Comparison of ENCODE assay signal across 30 cellular contexts in genomic region chr2:26043109-26043508, GRCh38. TPM values are rescaled to one million over a fixed set of nuclear protein-coding genes. Genes with fewer than 3 reads are reported as not detected.
DNase-seq lines count a peak whose midpoint lies in the region; ATAC-seq, FAIRE-seq and TF ChIP-seq lines count a peak whose summit lies in the region.
"Had no signal": no experiment of that assay in that cellular context is flagged by ENCODE, and none has a peak within 500 bp of the region (broad histone marks: within the 10 kb centered on the region; RNA-seq: fewer than 3 reads in every experiment).

No MANE protein-coding gene starts in this region.

- H3K27me3 Mint-ChIP-seq in WTC11 (ENCODE audit: low read depth) (no peaks in the 10 kb centered on the region), memory B cell (no peaks in the 10 kb centered on the region)
- H3K27me3 Mint-ChIP-seq: activated CD4-positive, alpha-beta T cell treated with anti-CD3 and anti-CD28 coated beads for 36 hours had no signal

- H3K27ac ChIP-seq in A549 (peak overlapping the region in 1 of 2 experiments; percentile 23; a peak in 1 of 6 replicates), DND-41 (ENCODE audit: low read length) (no peak overlapping the region), left ventricle myocardium inferior (replicated peaks) (no peak overlapping the region)
- H3K27ac ChIP-seq: parathyroid adenoma had no signal

- H3K36me3 Mint-ChIP-seq in WTC11 (peaks cover 11% of the 10 kb centered on the region), memory B cell (peaks cover 13% of the 10 kb centered on the region)

- ATAC-seq in A549 (no peak), DND-41 (ENCODE audit: insufficient read depth, low read depth) (no peak), WTC11 (no peak), memory B cell (ENCODE audit: low read depth) (no peak)
- ATAC-seq: activated CD4-positive, alpha-beta T cell treated with anti-CD3 and anti-CD28 coated beads for 36 hours; heart left ventricle; right cardiac atrium; Right ventricle myocardium inferior; SK-N-SH treated with all-trans-retinoic acid at 6 μM for 48 hours had no signal

- H3K9ac ChIP-seq in DND-41 (ENCODE audit: low read depth, low read length): no peak overlapping the region
- H3K9ac ChIP-seq: parathyroid adenoma had no signal

- H4K20me1 ChIP-seq in DND-41 (ENCODE audit: insufficient read depth, low read length): peaks cover 66% of the 10 kb centered on the region

- no peaks in the 10 kb centered on the region for H3K9me3 ChIP-seq in A549
- no peaks in the 10 kb centered on the region for H3K9me3 ChIP-seq in DND-41 (ENCODE audit: insufficient read depth, low read length, severe bottlenecking)
- no peaks in the 10 kb centered on the region for H3K9me3 ChIP-seq in left ventricle myocardium inferior (replicated peaks)
- H3K9me3 ChIP-seq: heart left ventricle had no signal

- TF ChIP-seq CTCF in A549 (IDR thresholded peaks at IDR 0.05) (no peak), DND-41 (IDR thresholded peaks at IDR 0.05; ENCODE audit: borderline replicate concordance, extremely low read depth, low read length, poor library complexity, severe bottlenecking) (no peak), WTC11 (IDR thresholded peaks at IDR 0.05) (no peak), left ventricle myocardium inferior (IDR thresholded peaks at IDR 0.05; ENCODE audit: borderline replicate concordance) (no peak)

- H3K4me1 ChIP-seq in A549: peaks cover 63% of the 10 kb centered on the region
- H3K4me1 ChIP-seq in DND-41 (ENCODE audit: insufficient read depth, low read length): peaks cover 36% of the 10 kb centered on the region
- H3K4me1 ChIP-seq in left ventricle myocardium inferior: peaks cover 60% of the 10 kb centered on the region

- H3K36me3 ChIP-seq in DND-41 (ENCODE audit: insufficient read depth, low read length) (peaks cover 17% of the 10 kb centered on the region; the same call in 1 of the 2 replicates), left ventricle myocardium inferior (peaks cover 12% of the 10 kb centered on the region)

- intact Hi-C loops in left ventricle myocardium inferior (cut with micrococcal nuclease): no loop called here

- H3K4me2 ChIP-seq in A549 (peak overlapping the region; percentile 81), DND-41 (ENCODE audit: insufficient read depth, low read length) (peak overlapping the region; percentile 14; the same call in 1 of the 2 replicates)

- H3K9me3 Mint-ChIP-seq in WTC11: no peaks in the 10 kb centered on the region
- no peaks in the 10 kb centered on the region for H3K9me3 Mint-ChIP-seq in memory B cell
- H3K9me3 Mint-ChIP-seq: neural crest cell had no signal

- DNase-seq in A549 (ENCODE audit: low read depth in 1 of 2, low spot score in 1 of 2) (no peak), DND-41 (no peak), WTC11 (ENCODE audit: low spot score) (no peak), memory B cell (ENCODE audit: low spot score in 2 of 2) (no peak), NCI-H82 (lab: John Stamatoyannopoulos, UW) (no peak), NCI-H2227 (lab: John Stamatoyannopoulos, UW; ENCODE audit: unreplicated experiment) (no peak), left ventricle myocardium inferior (no peak)
- no peak for DNase-seq in activated effector memory CD4-positive, alpha-beta T cell treated with Interleukin-2 at 50 U/mL for 16 hours
- DNase-seq: ACHN; activated CD4-positive, alpha-beta T cell treated with anti-CD3 and anti-CD28 coated beads for 36 hours; activated naive CD4-positive, alpha-beta T cell treated with Interleukin-2 at 50 U/mL for 16 hours; activated T-cell treated with anti-CD3 and anti-CD28 coated beads, Interleukin-2, amount 50 U/mL, for 1 hour; amygdala; effector CD4-positive, alpha-beta T cell; EL; heart left ventricle; kidney glomerular epithelial cell; NCI-H1105 treated with DMSO at 0.1 percent for 48 hours; NCI-H2029; NCI-H345; NCI-H774; OCI-M1; right cardiac atrium; stimulated activated CD4-positive, alpha-beta T cell treated with anti-CD3 and anti-CD28 coated beads, Interleukin-2, amount 100 ng/mL, for 48 hours had no signal

- H3K4me1 Mint-ChIP-seq in WTC11: peaks cover 31% of the 10 kb centered on the region
- H3K4me1 Mint-ChIP-seq in memory B cell: peaks cover 34% of the 10 kb centered on the region

- POLR2A ChIA-PET in A549 (lab: Yijun Ruan, JAX) (interaction anchor here (0.5 to 3.2 kb wide), 3 partner anchors 10 to 97 kb away, joined by 3 to 10 read pairs (median 4); partner anchors contain the start of gene RAB10), WTC11 (lab: Charles Lee) (no interaction called here)

- H3K27me3 ChIP-seq in DND-41 (ENCODE audit: insufficient read depth, low read length, poor library complexity) (no peaks in the 10 kb centered on the region), left ventricle myocardium inferior (ENCODE audit: low read depth) (no peaks in the 10 kb centered on the region)
- H3K27me3 ChIP-seq: heart left ventricle had no signal

- no peak overlapping the region for H3K4me3 Mint-ChIP-seq in WTC11
- H3K4me3 Mint-ChIP-seq in memory B cell: no peak overlapping the region
- H3K4me3 Mint-ChIP-seq: neural crest cell had no signal

- CTCF ChIA-PET in A549 (lab: Yijun Ruan, JAX): no interaction called here
- CTCF ChIA-PET in WTC11 (lab: Charles Lee): no interaction called here

- WGBS in A549 (ENCODE audit: missing lambda C conversion rate): 88% methylated on average over 5 of the region's 5 CpGs

- TF ChIP-seq POLR2A in A549 (IDR thresholded peaks at IDR 0.05; ENCODE audit: low read length): no peak

- no peak overlapping the region for H3K4me3 ChIP-seq in A549
- 0 out of 4 replicates have a peak overlapping the region, but pooled peaks of 1 of the 2 experiments have one; percentile 17 for H3K4me3 ChIP-seq in DND-41 (ENCODE audit: low read depth in 1 of 2, low read length in 2 of 2)
- no peak overlapping the region for H3K4me3 ChIP-seq in left ventricle myocardium inferior
- H3K4me3 ChIP-seq: heart left ventricle, lung had no signal

- no peak for FAIRE-seq in A549 (lab: Jason Lieb, UNC)
- FAIRE-seq: GM12891 had no signal

- no peak for TF ChIP-seq EP300 in A549 (IDR thresholded peaks at IDR 0.05)

- no peak overlapping the region for H2AFZ ChIP-seq in DND-41 (ENCODE audit: low read depth, low read length)
- H2AFZ ChIP-seq: parathyroid adenoma had no signal

- peaks cover 97% of the 10 kb centered on the region for H3K79me2 ChIP-seq in DND-41 (ENCODE audit: insufficient read depth, low read length)

- TF ChIP-seq RAD21 in A549 (conservative IDR thresholded peaks at IDR 0.05 in 1 of 2, IDR thresholded peaks at IDR 0.05 in 1 of 2): no peak

- H3K27ac Mint-ChIP-seq in WTC11: peak overlapping the region; percentile 3; the same call in 1 of the 2 replicates
- peak overlapping the region; percentile 70 for H3K27ac Mint-ChIP-seq in memory B cell

TF ChIP-seq in A549, 52 proteins besides CTCF, POLR2A, EP300 and RAD21:
- TF ChIP-seq HOXB13 (CRISPR knock-in tag; IDR thresholded peaks at IDR 0.05; ENCODE audit: low read depth): no peak
- TF ChIP-seq MAFK (IDR thresholded peaks at IDR 0.05; ENCODE audit: partially characterized antibody): no peak

TF ChIP-seq in WTC11, 78 proteins besides CTCF, POLR2A, EP300 and RAD21 (continues in another document):
- TF ChIP-seq E2F4 (CRISPR knock-in tag; IDR thresholded peaks at IDR 0.05; ENCODE audit: borderline replicate concordance, low read depth) (no peak), ARID4B (CRISPR knock-in tag; IDR thresholded peaks at IDR 0.05; ENCODE audit: borderline replicate concordance) (no peak), ETV6 (CRISPR knock-in tag; IDR thresholded peaks at IDR 0.05) (no peak), FOXK1 (CRISPR knock-in tag; IDR thresholded peaks at IDR 0.05) (no peak)

RNA-seq across cellular contexts. Expression of gene RAB10, which starts 9.2 kb away (rescaled TPM):
- polyA plus RNA-seq in A549 (2011; rRNA removed) (332 and 692 TPM in 2 replicates), A549 (2017; fragmentation: RNase III; extraction: RNeasy Plus Mini Kit Qiagen cat#74134 plus additional on column Dnase treatment) (256 to 289 TPM (median 272 TPM) in 3 replicates)
- 132 and 139 TPM in 2 replicates for polyA plus RNA-seq in A549 (2012; cell fraction: cytosol; rRNA removed)
- 112 and 147 TPM in 2 replicates for polyA plus RNA-seq in A549 (2012; cell fraction: nucleus; rRNA removed)
- 108 and 123 TPM in 2 replicates for polyA minus RNA-seq in A549 (2011; rRNA and poly(A)+ RNA removed)
- total RNA-seq in WTC11 (2021) (127 to 142 TPM (median 132 TPM) in 3 replicates), left ventricle myocardium inferior (86.1 TPM)
